In genomic region chr10:34489436-34489835, GRCh38 we compare ENCODE assay signal across 21 cellular contexts.
DNase-seq lines count a peak whose midpoint lies in the region; ATAC-seq, FAIRE-seq and TF ChIP-seq lines count a peak whose summit lies in the region.
"Had no signal": no experiment of that assay in that cellular context is flagged by ENCODE, and none has a peak within 500 bp of the region (broad histone marks: within the 10 kb centered on the region; RNA-seq: fewer than 3 reads in every experiment).

No MANE protein-coding gene starts in this region.

- TF ChIP-seq POLR2A in HepG2 (IDR thresholded peaks at IDR 0.05; ENCODE audit: insufficient read depth in 1 of 2, low read depth in 2 of 2, low read length in 2 of 2): no peak

- no peaks in the 10 kb centered on the region for H3K36me3 ChIP-seq in RWPE2 (ENCODE audit: low read depth)
- 0 out of 5 replicates have a peak, but pooled peaks cover 1 to 2% of the 10 kb centered on the region in 2 experiments for H3K36me3 ChIP-seq in HepG2 (replicated peaks in 1 of 2; ENCODE audit: control insufficient read depth in 1 of 2, insufficient read depth in 2 of 2, low read length in 2 of 2)
- H3K36me3 ChIP-seq: SJCRH30 had no signal

- peaks cover 6% of the 10 kb centered on the region for H3K36me3 Mint-ChIP-seq in type B pancreatic cell
- no peaks in the 10 kb centered on the region for H3K36me3 Mint-ChIP-seq in activated CD4-positive, alpha-beta memory T cell treated with anti-CD3 and anti-CD28 coated beads, Interleukin-2, amount 10 ng/mL, durations not matched to agents 7 days and 5 days (ENCODE audit: low read depth)
- H3K36me3 Mint-ChIP-seq: CD8-positive, alpha-beta memory T cell had no signal

- H2AFZ ChIP-seq in HepG2 (ENCODE audit: low read length): no peak overlapping the region

- H3K4me3 Mint-ChIP-seq in type B pancreatic cell: no peak overlapping the region
- H3K4me3 Mint-ChIP-seq in activated CD4-positive, alpha-beta memory T cell treated with anti-CD3 and anti-CD28 coated beads, Interleukin-2, amount 10 ng/mL, durations not matched to agents 7 days and 5 days: no peak overlapping the region
- H3K4me3 Mint-ChIP-seq: CD8-positive, alpha-beta memory T cell had no signal

- H3K4me3 ChIP-seq in RWPE2 (ENCODE audit: severe bottlenecking) (no peak overlapping the region), HepG2 (replicated peaks in 1 of 3; ENCODE audit: insufficient read depth in 1 of 3, low read depth in 2 of 3, low read length in 3 of 3) (no peak overlapping the region)
- H3K4me3 ChIP-seq: Peyer's patch, SJCRH30 had no signal

- H3K27me3 Mint-ChIP-seq in type B pancreatic cell: no peaks in the 10 kb centered on the region
- no peaks in the 10 kb centered on the region for H3K27me3 Mint-ChIP-seq in activated CD4-positive, alpha-beta memory T cell treated with anti-CD3 and anti-CD28 coated beads, Interleukin-2, amount 10 ng/mL, durations not matched to agents 7 days and 5 days
- H3K27me3 Mint-ChIP-seq: CD8-positive, alpha-beta memory T cell had no signal

- H3K27me3 ChIP-seq in RWPE2 (ENCODE audit: insufficient read depth, poor library complexity, severe bottlenecking) (no peaks in the 10 kb centered on the region), foreskin keratinocyte (no peaks in the 10 kb centered on the region), HepG2 (ENCODE audit: control insufficient read depth in 1 of 2, insufficient read depth in 2 of 2, low read length in 2 of 2) (no peaks in the 10 kb centered on the region)
- H3K27me3 ChIP-seq: Peyer's patch, SJCRH30 had no signal

- no peaks in the 10 kb centered on the region for H4K20me1 ChIP-seq in HepG2 (ENCODE audit: insufficient read depth, low read length)

- DNase-seq in NCI-H748 (lab: John Stamatoyannopoulos, UW; ENCODE audit: unreplicated experiment) (peak; percentile 7), NCI-H748 treated with DMSO at 0.1 percent for 48 hours (lab: John Stamatoyannopoulos, UW) (no peak), RWPE2 (ENCODE audit: low spot score) (no peak), foreskin keratinocyte (no peak), type B pancreatic cell (ENCODE audit: extremely low spot score, unreplicated experiment) (no peak), NCI-H1417 treated with DMSO at 0.1 percent for 48 hours (lab: John Stamatoyannopoulos, UW) (no peak), HepG2 (ENCODE audit: low spot score) (no peak)
- no peak for DNase-seq in activated CD4-positive, alpha-beta memory T cell treated with anti-CD3 and anti-CD28 coated beads, Interleukin-2, amount 10 ng/mL, durations not matched to agents 7 days and 5 days
- DNase-seq: Calu3; CD8-positive, alpha-beta memory T cell; GDM1; H7; KBM-7; NCI-H1092; NCI-H2029 treated with DMSO at 0.1 percent for 48 hours; NCI-H510A treated with DMSO at 0.1 percent for 48 hours; Peyer's patch had no signal

- FAIRE-seq in HepG2 (lab: Jason Lieb, UNC): no peak

- intact Hi-C loops in HepG2 (cut with micrococcal nuclease; ENCODE audit: unreplicated experiment): no loop called here

- POLR2A ChIA-PET in activated CD4-positive, alpha-beta memory T cell treated with anti-CD3 and anti-CD28 coated beads, Interleukin-2, amount 10 ng/mL, durations not matched to agents 7 days and 5 days (lab: Charles Lee): no interaction called here
- POLR2A ChIA-PET in HepG2 (lab: Yijun Ruan, JAX): no interaction called here

- H3K4me1 ChIP-seq in RWPE2 (ENCODE audit: insufficient read depth, poor library complexity, severe bottlenecking): peaks cover 48% of the 10 kb centered on the region
- H3K4me1 ChIP-seq in foreskin keratinocyte: peaks cover 33% of the 10 kb centered on the region
- no peaks in the 10 kb centered on the region for H3K4me1 ChIP-seq in HepG2 (ENCODE audit: insufficient read depth, low read length)
- H3K4me1 ChIP-seq: Peyer's patch had no signal

- TF ChIP-seq CTCF in RWPE2 (IDR thresholded peaks at IDR 0.05; ENCODE audit: poor library complexity, severe bottlenecking) (no peak), foreskin keratinocyte (conservative IDR thresholded peaks at IDR 0.05) (no peak), type B pancreatic cell (conservative IDR thresholded peaks at IDR 0.05) (no peak), HepG2 (CRISPR knock-in tag; IDR thresholded peaks at IDR 0.05) (no peak)

- no peak overlapping the region for H3K9ac ChIP-seq in HepG2 (ENCODE audit: insufficient read depth, low read depth, low read length)

- BruUV-seq in HepG2 (replicated peaks; lab: Mats Ljungman, UMichigan): no TSS peak

- CTCF ChIA-PET in activated CD4-positive, alpha-beta memory T cell treated with anti-CD3 and anti-CD28 coated beads, Interleukin-2, amount 10 ng/mL, durations not matched to agents 7 days and 5 days (lab: Charles Lee): no interaction called here
- CTCF ChIA-PET in HepG2 (lab: Yijun Ruan, JAX; ENCODE audit: low intra/inter-chr PET ratio, low total read pairs): no interaction called here

- TF ChIP-seq EP300 in HepG2 (IDR thresholded peaks at IDR 0.05; ENCODE audit: low read depth in 2 of 2, low read length in 2 of 2): no peak
- no peak for TF ChIP-seq EP300 in HepG2 (CRISPR knock-in tag; IDR thresholded peaks at IDR 0.05; ENCODE audit: borderline replicate concordance)

- H3K9me3 ChIP-seq in RWPE2 (ENCODE audit: severe bottlenecking): no peaks in the 10 kb centered on the region
- no peaks in the 10 kb centered on the region for H3K9me3 ChIP-seq in HepG2 (ENCODE audit: low read length)
- H3K9me3 ChIP-seq: Peyer's patch, SJCRH30 had no signal

- H3K79me2 ChIP-seq in HepG2 (ENCODE audit: insufficient read depth, low read length): no peaks in the 10 kb centered on the region

- ATAC-seq in RWPE2 (ENCODE audit: low read depth) (no peak), foreskin keratinocyte (no peak), HepG2 (no peak)

- no peak overlapping the region for H3K4me2 ChIP-seq in HepG2 (ENCODE audit: low read depth, low read length)

- no peak for TF ChIP-seq RAD21 in HepG2 (CRISPR knock-in tag; IDR thresholded peaks at IDR 0.05)

- H3K27ac ChIP-seq in RWPE2 (ENCODE audit: poor library complexity, severe bottlenecking) (peak overlapping the region; percentile 86), foreskin keratinocyte (peak overlapping the region; percentile 81), HepG2 (ENCODE audit: extremely low read length, insufficient read depth, low read length) (no peak overlapping the region)
- H3K27ac ChIP-seq: 22Rv1, C4-2B, Peyer's patch, SJCRH30 had no signal

- H3K9me3 Mint-ChIP-seq in type B pancreatic cell: no peaks in the 10 kb centered on the region
- no peaks in the 10 kb centered on the region for H3K9me3 Mint-ChIP-seq in activated CD4-positive, alpha-beta memory T cell treated with anti-CD3 and anti-CD28 coated beads, Interleukin-2, amount 10 ng/mL, durations not matched to agents 7 days and 5 days
- H3K9me3 Mint-ChIP-seq: HFFc6 had no signal

- H3K4me1 Mint-ChIP-seq in type B pancreatic cell (ENCODE audit: unreplicated experiment): peaks cover 30% of the 10 kb centered on the region
- no peaks in the 10 kb centered on the region for H3K4me1 Mint-ChIP-seq in activated CD4-positive, alpha-beta memory T cell treated with anti-CD3 and anti-CD28 coated beads, Interleukin-2, amount 10 ng/mL, durations not matched to agents 7 days and 5 days
- H3K4me1 Mint-ChIP-seq: CD8-positive, alpha-beta memory T cell had no signal

- no peak overlapping the region for H3K27ac Mint-ChIP-seq in type B pancreatic cell
- H3K27ac Mint-ChIP-seq in activated CD4-positive, alpha-beta memory T cell treated with anti-CD3 and anti-CD28 coated beads, Interleukin-2, amount 10 ng/mL, durations not matched to agents 7 days and 5 days: no peak overlapping the region
- H3K27ac Mint-ChIP-seq: CD8-positive, alpha-beta memory T cell had no signal

- 93% methylated on average over 3 of the region's 3 CpGs for WGBS in HepG2 (ENCODE audit: low lambda C conversion rate)

- in situ Hi-C loops in HepG2 (cut with HindIII; ENCODE audit: extremely low pct_ligation_motif_present, low pct_unique_long_range_greater_than_20kb): no loop called here

TF ChIP-seq in HepG2, 621 proteins besides CTCF, POLR2A, EP300 and RAD21:
- TF ChIP-seq RARA (CRISPR knock-in tag; IDR thresholded peaks at IDR 0.05) (no peak), ZBTB26 (CRISPR knock-in tag; IDR thresholded peaks at IDR 0.05; ENCODE audit: borderline replicate concordance) (no peak), ZFP62 (CRISPR knock-in tag; IDR thresholded peaks at IDR 0.05) (no peak), GTF3A (CRISPR knock-in tag; conservative IDR thresholded peaks at IDR 0.05) (no peak), DNMT3B (CRISPR knock-in tag; conservative IDR thresholded peaks at IDR 0.05) (no peak)
